Comparison of ENCODE assay signal across 10 cellular contexts in genomic region chr17:559699-560378, GRCh38.
DNase-seq lines count a peak whose midpoint lies in the region; ATAC-seq and TF ChIP-seq lines count a peak whose summit lies in the region.
"Had no signal": no experiment of that assay in that cellular context is flagged by ENCODE, and none has a peak within 500 bp of the region (broad histone marks: within the 10 kb centered on the region; RNA-seq: fewer than 3 reads in every experiment).

No MANE protein-coding gene starts in this region.

- no peak overlapping the region for H3K4me3 ChIP-seq in gastroesophageal sphincter
- no peak overlapping the region for H3K4me3 ChIP-seq in gastrocnemius medialis
- H3K4me3 ChIP-seq: SK-N-MC had no signal

- TF ChIP-seq CTCF in gastroesophageal sphincter (IDR thresholded peaks at IDR 0.05) (no peak), gastrocnemius medialis (IDR thresholded peaks at IDR 0.05 in 4 of 5, conservative IDR thresholded peaks at IDR 0.05 in 1 of 5) (no peak)

- no peak overlapping the region for H3K4me3 Mint-ChIP-seq in activated T-helper 1 cell treated with anti-CD3 and anti-CD28 coated beads, Interleukin-12 subunit alpha, Interleukin-12 subunit beta, Interleukin-2, Interleukin-4 antibody, amounts not matched to agents 30 ng/mL and 10 ng/mL and 1 ng/mL, durations not matched to agents 14 hours and 24 hours and 36 hours

- H3K4me1 ChIP-seq in gastroesophageal sphincter (peaks cover 0 to 26% (median 10%) of the 10 kb centered on the region in 3 donors), gastrocnemius medialis (peaks cover 14 to 22% of the 10 kb centered on the region in 2 donors)

- peaks cover 28% of the 10 kb centered on the region for H3K4me1 Mint-ChIP-seq in activated T-helper 1 cell treated with anti-CD3 and anti-CD28 coated beads, Interleukin-12 subunit alpha, Interleukin-12 subunit beta, Interleukin-2, Interleukin-4 antibody, amounts not matched to agents 30 ng/mL and 10 ng/mL and 1 ng/mL, durations not matched to agents 14 hours and 24 hours and 36 hours (ENCODE audit: low read depth)

- no peaks in the 10 kb centered on the region for H3K27me3 ChIP-seq in gastroesophageal sphincter
- H3K27me3 ChIP-seq in gastrocnemius medialis = no peaks in the 10 kb centered on the region

- H3K27ac Mint-ChIP-seq in activated T-helper 1 cell treated with anti-CD3 and anti-CD28 coated beads, Interleukin-12 subunit alpha, Interleukin-12 subunit beta, Interleukin-2, Interleukin-4 antibody, amounts not matched to agents 30 ng/mL and 10 ng/mL and 1 ng/mL, durations not matched to agents 14 hours and 24 hours and 36 hours = peak overlapping the region; percentile 70

- in situ Hi-C loops in gastrocnemius medialis (cut with MboI; ENCODE audit: low sequenced_read_pairs in 4 of 4) = no loop called here

- intact Hi-C loops in activated T-helper 1 cell treated with anti-CD3 and anti-CD28 coated beads, Interleukin-12 subunit alpha, Interleukin-12 subunit beta, Interleukin-2, Interleukin-4 antibody, amounts not matched to agents 30 ng/mL and 10 ng/mL and 1 ng/mL, durations not matched to agents 14 hours and 24 hours and 36 hours (cut with micrococcal nuclease) = loop anchor here (2.0 kb wide), 1 partner anchor 147 kb away; no protein-coding TSS in a partner anchor
- intact Hi-C loops in gastrocnemius medialis (cut with DNase I; ENCODE audit: low total_unique reads) = loop anchor here (5.0 kb wide), 1 partner anchor 42 kb away; no protein-coding TSS in a partner anchor

- H3K27ac ChIP-seq in gastroesophageal sphincter (peak overlapping the region; percentile 11 to 72 (median 62)), gastrocnemius medialis (peak overlapping the region; percentile 80 to 85 (median 84))
- H3K27ac ChIP-seq: SK-N-MC had no signal

- no peaks in the 10 kb centered on the region for H3K9me3 Mint-ChIP-seq in activated T-helper 1 cell treated with anti-CD3 and anti-CD28 coated beads, Interleukin-12 subunit alpha, Interleukin-12 subunit beta, Interleukin-2, Interleukin-4 antibody, amounts not matched to agents 30 ng/mL and 10 ng/mL and 1 ng/mL, durations not matched to agents 14 hours and 24 hours and 36 hours

- no peak for TF ChIP-seq POLR2A in gastroesophageal sphincter (IDR thresholded peaks at IDR 0.05)
- TF ChIP-seq POLR2A in gastrocnemius medialis (IDR thresholded peaks at IDR 0.05) = no peak

- H3K27me3 Mint-ChIP-seq in activated T-helper 1 cell treated with anti-CD3 and anti-CD28 coated beads, Interleukin-12 subunit alpha, Interleukin-12 subunit beta, Interleukin-2, Interleukin-4 antibody, amounts not matched to agents 30 ng/mL and 10 ng/mL and 1 ng/mL, durations not matched to agents 14 hours and 24 hours and 36 hours (ENCODE audit: insufficient read depth) = no peaks in the 10 kb centered on the region

- DNase-seq in GM03348 (ENCODE audit: low spot score) = peak; percentile 87
- DNase-seq in activated T-helper 1 cell treated with anti-CD3 and anti-CD28 coated beads, Interleukin-12 subunit alpha, Interleukin-12 subunit beta, Interleukin-2, Interleukin-4 antibody, amounts not matched to agents 30 ng/mL and 10 ng/mL and 1 ng/mL, durations not matched to agents 14 hours and 24 hours and 36 hours (ENCODE audit: low spot score) = no peak
- peak; percentile 52 to 79 for DNase-seq in gastrocnemius medialis
- DNase-seq in NAMALWA (ENCODE audit: low spot score) = no peak
- DNase-seq in activated naive CD4-positive, alpha-beta T cell treated with anti-CD3 and anti-CD28 coated beads, Interleukin-2, amount 50 U/mL, for 16 hours = no peak
- DNase-seq: stimulated activated CD4-positive, alpha-beta T cell treated with anti-CD3 and anti-CD28 coated beads, Interleukin-4, amount 100 ng/mL, for 4 hours had no signal

- H3K9me3 ChIP-seq in gastroesophageal sphincter (no peaks in the 10 kb centered on the region), gastrocnemius medialis (no peaks in the 10 kb centered on the region)

- TF ChIP-seq EP300 in gastroesophageal sphincter (IDR thresholded peaks at IDR 0.05) = no peak

- peaks cover 0 to 47% of the 10 kb centered on the region in 2 donors for H3K36me3 ChIP-seq in gastroesophageal sphincter
- H3K36me3 ChIP-seq in gastrocnemius medialis = peaks cover 0 to 11% of the 10 kb centered on the region in 2 donors

- WGBS in gastroesophageal sphincter (ENCODE audit: low coverage in 1 of 2), 2 donors = 33 to 80% methylated on average over 1 of the region's 6 CpGs

- peaks cover 32% of the 10 kb centered on the region for H3K36me3 Mint-ChIP-seq in activated T-helper 1 cell treated with anti-CD3 and anti-CD28 coated beads, Interleukin-12 subunit alpha, Interleukin-12 subunit beta, Interleukin-2, Interleukin-4 antibody, amounts not matched to agents 30 ng/mL and 10 ng/mL and 1 ng/mL, durations not matched to agents 14 hours and 24 hours and 36 hours (ENCODE audit: low read depth)

- ATAC-seq in gastroesophageal sphincter (peak; percentile 93), gastrocnemius medialis (peak; percentile 97), GM21737 (IDR thresholded peaks at IDR 0.05; ENCODE audit: unreplicated experiment) (no peak), HG03571 (IDR thresholded peaks at IDR 0.05; ENCODE audit: unreplicated experiment) (no peak)

Comparison
In these comparisons a context has a peak if more than half of its experiments do, and no peak if none do; other contexts are left out.
1. DNase-seq: peak in GM03348 (single experiment) and gastrocnemius medialis (2 of 2); none in activated T-helper 1 cell treated with anti-CD3 and anti-CD28 coated beads, Interleukin-12 subunit alpha, Interleukin-12 subunit beta, Interleukin-2, Interleukin-4 antibody, amounts not matched to agents 30 ng/mL and 10 ng/mL and 1 ng/mL, durations not matched to agents 14 hours and 24 hours and 36 hours (single experiment), NAMALWA (single experiment) and activated naive CD4-positive, alpha-beta T cell treated with anti-CD3 and anti-CD28 coated beads, Interleukin-2, amount 50 U/mL, for 16 hours (single experiment).
2. ATAC-seq: peak in gastroesophageal sphincter (single experiment) and gastrocnemius medialis (2 of 2); none in GM21737 (single experiment) and HG03571 (single experiment).